Comparison of ENCODE assay signal across 1 cellular context in the genomic region with DNA sequence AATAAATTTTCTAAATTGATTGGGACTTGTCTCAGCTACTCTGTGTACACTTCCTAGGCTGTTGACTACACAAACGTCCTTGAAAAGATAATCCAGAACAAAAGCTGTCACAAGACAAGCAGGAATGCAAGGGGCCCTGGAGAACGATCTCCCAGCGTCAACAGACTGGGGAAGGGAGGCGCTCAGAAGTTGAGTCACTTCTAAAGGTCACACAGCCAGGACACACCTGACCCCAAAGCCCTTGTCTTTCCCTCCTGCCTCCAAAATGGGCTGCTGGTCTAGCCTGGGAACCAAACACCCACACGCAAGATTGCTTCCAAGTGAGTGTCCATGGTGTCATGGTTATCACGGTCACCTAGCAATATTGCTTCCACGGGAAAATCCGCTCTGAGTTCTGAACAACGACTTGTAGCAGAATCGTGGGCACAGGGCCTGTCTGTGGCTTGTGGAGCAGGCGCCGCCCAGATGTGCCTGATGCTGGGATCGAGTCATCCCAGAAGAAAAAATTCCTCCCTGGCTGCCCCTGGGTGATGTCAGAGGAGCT.
TF ChIP-seq lines count a peak whose summit lies in the region.

No MANE protein-coding gene starts in this region.

TF ChIP-seq in IMR-90, 13 proteins besides CTCF, POLR2A, EP300 and RAD21 (continued from another document):
- TF ChIP-seq CEBPB (IDR thresholded peaks at IDR 0.05; ENCODE audit: low read depth, low read length) (no peak), CHD1 (IDR thresholded peaks at IDR 0.05; ENCODE audit: low read depth, low read length) (no peak), SMC3 (IDR thresholded peaks at IDR 0.05; ENCODE audit: low read depth, low read length) (no peak), MAZ (IDR thresholded peaks at IDR 0.05; ENCODE audit: borderline replicate concordance, low read depth, low read length) (no peak), FOS (IDR thresholded peaks at IDR 0.05; ENCODE audit: low read depth, low read length) (no peak)
